In genomic region chr14:49959822-49960408, GRCh38 we compare ENCODE assay signal across 8 cellular contexts.
DNase-seq lines count a peak whose midpoint lies in the region; ATAC-seq lines count a peak whose summit lies in the region.

No MANE protein-coding gene starts in this region.

- no peaks in the 10 kb centered on the region for H3K9me3 ChIP-seq in CD8-positive, alpha-beta memory T cell (ENCODE audit: low read length)

- H3K4me3 Mint-ChIP-seq in CD8-positive, alpha-beta memory T cell, result peak overlapping the region in 4 of 7 donors; percentile 15 to 40 (median 24)
- H3K4me3 Mint-ChIP-seq in T-helper 2 cell treated with Interferon-gamma antibody and Interleukin-4, amounts not matched to agents 5 μg/mL and 100 μg/mL, for 36 hours, result peak overlapping the region; percentile 43

- H3K27me3 ChIP-seq in CD8-positive, alpha-beta memory T cell (ENCODE audit: insufficient read depth, low read length, poor library complexity, severe bottlenecking), result no peaks in the 10 kb centered on the region

- H3K4me1 Mint-ChIP-seq in CD8-positive, alpha-beta memory T cell, result peaks cover 1 to 10% (median 6%) of the 10 kb centered on the region in 3 donors
- peaks cover 25% of the 10 kb centered on the region for H3K4me1 Mint-ChIP-seq in T-helper 2 cell treated with Interferon-gamma antibody and Interleukin-4, amounts not matched to agents 5 μg/mL and 100 μg/mL, for 36 hours (ENCODE audit: low read depth)

- peak overlapping the region in 2 of 8 donors; percentile 60 to 86 for H3K27ac Mint-ChIP-seq in CD8-positive, alpha-beta memory T cell
- H3K27ac Mint-ChIP-seq in T-helper 2 cell treated with Interferon-gamma antibody and Interleukin-4, amounts not matched to agents 5 μg/mL and 100 μg/mL, for 36 hours, result no peak overlapping the region

- H3K4me1 ChIP-seq in CD8-positive, alpha-beta memory T cell (ENCODE audit: insufficient read depth, low read length), result peaks cover 13% of the 10 kb centered on the region

- DNase-seq in CD8-positive, alpha-beta memory T cell, result peak in 1 of 5 donors; percentile 36
- DNase-seq in T-helper 2 cell treated with Interferon-gamma antibody and Interleukin-4, amounts not matched to agents 5 μg/mL and 100 μg/mL, for 36 hours (ENCODE audit: low spot score), result no peak
- DNase-seq in stimulated activated naive CD4-positive, alpha-beta T cell treated with Interleukin-2 at 50 U/mL for 16 hours (lab: John Stamatoyannopoulos, UW), result peak; percentile 11
- DNase-seq in AG08396 (ENCODE audit: low spot score), result no peak

- no peak overlapping the region for H3K4me3 ChIP-seq in CD8-positive, alpha-beta memory T cell (ENCODE audit: low read length)

- no peaks in the 10 kb centered on the region for H3K9me3 Mint-ChIP-seq in CD8-positive, alpha-beta memory T cell
- H3K9me3 Mint-ChIP-seq in T-helper 2 cell treated with Interferon-gamma antibody and Interleukin-4, amounts not matched to agents 5 μg/mL and 100 μg/mL, for 36 hours, result no peaks in the 10 kb centered on the region

- H3K27ac ChIP-seq in CD8-positive, alpha-beta memory T cell (ENCODE audit: low read depth, low read length), result no peak overlapping the region

- POLR2A ChIA-PET in CD8-positive, alpha-beta memory T cell (lab: Charles Lee), result interaction anchor here (1.2 kb wide), 1 partner anchor 43 kb away, joined by 3 read pairs; no protein-coding TSS in a partner anchor

- ATAC-seq in GM19351 (IDR thresholded peaks at IDR 0.05; ENCODE audit: unreplicated experiment) (peak; percentile 52), HG03571 (IDR thresholded peaks at IDR 0.05; ENCODE audit: unreplicated experiment) (peak; percentile 43), HG02938 (IDR thresholded peaks at IDR 0.05; ENCODE audit: unreplicated experiment) (no peak)
- ATAC-seq in activated CD4-positive, CD25-positive, alpha-beta regulatory T cell treated with anti-CD3 and anti-CD28 coated beads, Interleukin-2, amount 50 U/mL, for 24 hours, result no peak

- H3K36me3 Mint-ChIP-seq in CD8-positive, alpha-beta memory T cell, result no peaks in the 10 kb centered on the region
- H3K36me3 Mint-ChIP-seq in T-helper 2 cell treated with Interferon-gamma antibody and Interleukin-4, amounts not matched to agents 5 μg/mL and 100 μg/mL, for 36 hours (ENCODE audit: low read depth), result no peaks in the 10 kb centered on the region

- CTCF ChIA-PET in CD8-positive, alpha-beta memory T cell (lab: Charles Lee), result no interaction called here

- H3K36me3 ChIP-seq in CD8-positive, alpha-beta memory T cell (ENCODE audit: insufficient read depth, low read length), result no peaks in the 10 kb centered on the region

- H3K27me3 Mint-ChIP-seq in CD8-positive, alpha-beta memory T cell, result no peaks in the 10 kb centered on the region
- H3K27me3 Mint-ChIP-seq in T-helper 2 cell treated with Interferon-gamma antibody and Interleukin-4, amounts not matched to agents 5 μg/mL and 100 μg/mL, for 36 hours (ENCODE audit: low read depth), result no peaks in the 10 kb centered on the region

Comparison
In these comparisons a context has a peak if more than half of its experiments do, and no peak if none do; other contexts are left out.
1. ATAC-seq: peak in GM19351 (single experiment) and HG03571 (single experiment); none in activated CD4-positive, CD25-positive, alpha-beta regulatory T cell treated with anti-CD3 and anti-CD28 coated beads, Interleukin-2, amount 50 U/mL, for 24 hours (0 of 2) and HG02938 (single experiment).